In the genomic region with DNA sequence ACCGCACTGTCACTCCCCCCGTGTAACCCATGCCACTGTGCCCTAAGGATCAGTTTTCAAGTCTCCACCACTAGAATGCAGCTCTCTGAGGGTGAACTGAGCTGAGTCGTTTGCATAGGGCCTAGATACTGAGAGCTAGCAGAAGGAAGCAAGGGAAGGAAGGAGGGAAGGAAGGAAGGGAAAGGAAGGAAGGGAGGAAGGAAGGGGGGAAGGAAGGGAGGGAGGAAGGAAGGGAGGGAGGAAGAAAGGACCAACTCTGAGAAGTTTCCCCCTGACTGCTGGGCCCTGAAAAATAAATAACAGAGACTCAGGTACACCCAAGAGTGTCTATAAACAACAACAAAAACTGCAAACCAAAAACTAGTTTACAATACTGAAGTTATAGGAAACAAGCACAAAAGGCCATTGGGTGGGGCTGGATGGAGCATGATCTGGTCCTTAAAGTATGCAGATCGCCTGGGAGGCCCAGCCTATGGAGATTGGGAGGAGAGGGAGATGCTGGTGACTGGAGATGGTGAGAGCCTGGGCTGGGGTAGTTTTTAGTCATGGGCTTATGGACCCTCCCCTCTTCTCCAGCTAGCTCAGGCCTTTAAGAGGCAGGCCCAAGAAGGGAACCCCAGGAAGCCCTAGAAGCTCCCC, we compare ENCODE assay signal across 10 cellular contexts. TPM values are rescaled to one million over a fixed set of nuclear protein-coding genes. Genes with fewer than 3 reads are reported as not detected.
DNase-seq lines count a peak whose midpoint lies in the region; ATAC-seq and TF ChIP-seq lines count a peak whose summit lies in the region.
"Had no signal": no experiment of that assay in that cellular context is flagged by ENCODE, and none has a peak within 500 bp of the region (broad histone marks: within the 10 kb centered on the region; RNA-seq: fewer than 3 reads in every experiment).

No MANE protein-coding gene starts in this region.

- H4K91ac ChIP-seq in IMR-90 (ENCODE audit: insufficient read depth, low read depth, low read length), result peak overlapping the region; percentile 74; the same call in 1 of the 2 replicates

- H3K27ac ChIP-seq in IMR-90 (ENCODE audit: insufficient read depth, low read length), result no peak overlapping the region
- no peak overlapping the region for H3K27ac ChIP-seq in osteoblast (ENCODE audit: low read depth, low read length)

- no peak overlapping the region for H2BK5ac ChIP-seq in IMR-90 (ENCODE audit: low read depth, low read length, poor library complexity, severe bottlenecking)

- intact Hi-C loops in IMR-90 (cut with micrococcal nuclease), result no loop called here

- no peaks in the 10 kb centered on the region; the same call in 1 of the 2 replicates for H3K27me3 ChIP-seq in IMR-90 (ENCODE audit: control insufficient read depth, insufficient read depth, low read length)
- no peaks in the 10 kb centered on the region for H3K27me3 ChIP-seq in osteoblast (ENCODE audit: insufficient read depth, low read length)

- peak overlapping the region; percentile 70 to 82; a peak in 3 of 4 replicates for H4K8ac ChIP-seq in IMR-90 (ENCODE audit: low read depth in 2 of 2, low read length in 2 of 2)

- TF ChIP-seq RAD21 in IMR-90 (IDR thresholded peaks at IDR 0.05; ENCODE audit: low read length), result no peak

- H3K9me1 ChIP-seq in IMR-90 (ENCODE audit: insufficient read depth, low read length), result peaks cover 10% of the 10 kb centered on the region

- H3K4me3 ChIP-seq in IMR-90 (ENCODE audit: insufficient read depth, low read depth, low read length) (no peak overlapping the region), epithelial cell of esophagus (ENCODE audit: low read length) (no peak overlapping the region), osteoblast (ENCODE audit: insufficient read depth, low read length) (no peak overlapping the region)

- peak overlapping the region; percentile 70 for H3K4ac ChIP-seq in IMR-90 (ENCODE audit: low read depth, low read length)

- H4K20me1 ChIP-seq in IMR-90 (ENCODE audit: insufficient read depth, low read length) (no peaks in the 10 kb centered on the region), osteoblast (ENCODE audit: insufficient read depth, low read length) (no peaks in the 10 kb centered on the region)

- H4K5ac ChIP-seq in IMR-90 (ENCODE audit: low read depth, low read length), result peak overlapping the region; percentile 47

- no peak overlapping the region for H3K18ac ChIP-seq in IMR-90 (ENCODE audit: low read depth, low read length)

- in situ Hi-C loops in IMR-90 (cut with MboI; ENCODE audit: low sequenced_read_pairs), result loop anchor here (25.0 kb wide), 1 partner anchor 1546 kb away; the partner anchor contains the start of genes FHL3 and UTP11

- no peak overlapping the region for H3K23ac ChIP-seq in IMR-90 (ENCODE audit: low read depth, low read length)

- H2AK9ac ChIP-seq in IMR-90 (replicated peaks; ENCODE audit: low read depth, low read length, poor library complexity), result peak overlapping the region; percentile 57

- no peak for TF ChIP-seq CTCF in IMR-90 (conservative IDR thresholded peaks at IDR 0.05; ENCODE audit: low read depth, low read length)
- no peak for TF ChIP-seq CTCF in epithelial cell of esophagus (IDR thresholded peaks at IDR 0.05; ENCODE audit: insufficient read depth, low read depth, low read length, missing control alignments)
- no peak for TF ChIP-seq CTCF in osteoblast (IDR thresholded peaks at IDR 0.05; ENCODE audit: extremely low read depth, low read depth, low read length)

- ATAC-seq in IMR-90 (ENCODE audit: low read depth), result no peak
- ATAC-seq in GM18502 (IDR thresholded peaks at IDR 0.05; ENCODE audit: poor library complexity, unreplicated experiment), result no peak

- POLR2A ChIA-PET in IMR-90 (lab: Charles Lee; ENCODE audit: unreplicated experiment), result no interaction called here

- peaks cover 14% of the 10 kb centered on the region; the same call in 1 of the 2 replicates for H3K36me3 ChIP-seq in IMR-90 (ENCODE audit: control insufficient read depth, insufficient read depth, low read length)
- H3K36me3 ChIP-seq in osteoblast (ENCODE audit: insufficient read depth, low read length), result peaks cover 16% of the 10 kb centered on the region

- no peaks in the 10 kb centered on the region for H3K9me3 ChIP-seq in IMR-90 (ENCODE audit: control insufficient read depth, insufficient read depth, low read length)
- no peaks in the 10 kb centered on the region for H3K9me3 ChIP-seq in osteoblast (ENCODE audit: low read depth, low read length)

- peak overlapping the region; percentile 82 for H2AFZ ChIP-seq in IMR-90 (replicated peaks; ENCODE audit: low read length, poor library complexity)
- H2AFZ ChIP-seq in osteoblast (ENCODE audit: low read length), result peak overlapping the region; percentile 42

- H3K79me2 ChIP-seq in osteoblast (ENCODE audit: insufficient read depth, low read length), result peaks cover 14% of the 10 kb centered on the region

- H3K79me1 ChIP-seq in IMR-90 (ENCODE audit: low read depth in 1 of 2, low read length in 2 of 2), result peaks cover 13 to 21% of the 10 kb centered on the region in 2 experiments; a peak in 3 of 4 replicates

- H2AK5ac ChIP-seq in IMR-90 (ENCODE audit: low read depth, low read length), result peak overlapping the region; percentile 52; the same call in 1 of the 2 replicates

- dilution Hi-C loops in IMR-90 (cut with HindIII; ENCODE audit: low sequenced_read_pairs, unreplicated experiment), result no loop called here

- no peak overlapping the region for H3K9ac ChIP-seq in IMR-90 (ENCODE audit: low read depth, low read length)

- 0 out of 2 replicates have a peak overlapping the region, but pooled peaks have one; percentile 47 for H2BK20ac ChIP-seq in IMR-90 (ENCODE audit: low read depth, low read length)

- CTCF ChIA-PET in IMR-90 (lab: Yijun Ruan, JAX), result no interaction called here

- DNase-seq in EH (ENCODE audit: low read depth) (peak; percentile 50), IMR-90 (no peak), epithelial cell of esophagus (ENCODE audit: low read depth) (peak; percentile 67), osteoblast (ENCODE audit: insufficient read length, low spot score, missing footprints) (peak; percentile 82), foreskin melanocyte (no peak), glomerular visceral epithelial cell (ENCODE audit: extremely low spot score) (no peak)
- DNase-seq: aorta; DMS53; stimulated activated CD4-positive, alpha-beta T cell treated with anti-CD3 and anti-CD28 coated beads, Interleukin-15, amount 100 ng/mL, for 24 hours had no signal

- peak overlapping the region; percentile 39 for H2BK120ac ChIP-seq in IMR-90 (ENCODE audit: low read depth, low read length)

- WGBS in IMR-90 (ENCODE audit: extremely low coverage in 2 of 2, insufficient read length in 1 of 2), 2 experiments, result no CpG with 5 or more reads among the region's 4 CpGs

- BruUV-seq in IMR-90 (replicated peaks; lab: Mats Ljungman, UMichigan), result no TSS peak

- no peak overlapping the region for H3K4me2 ChIP-seq in IMR-90 (ENCODE audit: low read depth, low read length)
- H3K4me2 ChIP-seq in osteoblast (ENCODE audit: insufficient read depth, low read length), result no peak overlapping the region

- peak overlapping the region; percentile 79; the same call in 1 of the 3 replicates for H2BK15ac ChIP-seq in IMR-90 (ENCODE audit: low read depth, low read length)

- H3K14ac ChIP-seq in IMR-90 (replicated peaks; ENCODE audit: low read depth, low read length), result 0 out of 2 replicates have a peak overlapping the region, but pooled peaks have one; percentile 6

- peaks cover 6% of the 10 kb centered on the region for H3K4me1 ChIP-seq in IMR-90 (ENCODE audit: control insufficient read depth, insufficient read depth, low read length)
- peaks cover 13% of the 10 kb centered on the region for H3K4me1 ChIP-seq in osteoblast (ENCODE audit: insufficient read depth, low read length)

- no peak for TF ChIP-seq POLR2A in IMR-90 (IDR thresholded peaks at IDR 0.05; ENCODE audit: low read depth, low read length)

- no peak overlapping the region for H3K56ac ChIP-seq in IMR-90 (ENCODE audit: extremely low read depth, insufficient read depth, low read length)

TF ChIP-seq in IMR-90, 13 proteins besides CTCF, POLR2A, EP300 and RAD21 (continues in another document):
- TF ChIP-seq MAFK (IDR thresholded peaks at IDR 0.05; ENCODE audit: low read depth, low read length) (no peak), MXI1 (IDR thresholded peaks at IDR 0.05; ENCODE audit: borderline replicate concordance, low read depth, low read length) (no peak), CHD1 (IDR thresholded peaks at IDR 0.05; ENCODE audit: low read depth, low read length) (no peak), BHLHE40 (IDR thresholded peaks at IDR 0.05; ENCODE audit: low read depth, low read length) (no peak), ELK1 (IDR thresholded peaks at IDR 0.05; ENCODE audit: borderline replicate concordance, low read depth, low read length) (no peak)

RNA-seq across cellular contexts. Expression of gene MRPS15, which starts 1.7 kb away (rescaled TPM):
- 46.1 and 64.7 TPM in 2 replicates for total RNA-seq in IMR-90 (2012; rRNA removed)
- 66.0 and 77.9 TPM in 2 replicates for polyA plus RNA-seq in IMR-90 (2012; rRNA removed)
- 50.4 and 62.7 TPM in 2 replicates for polyA plus RNA-seq in IMR-90 (2012; cell fraction: cytosol; rRNA removed)
- polyA plus RNA-seq in IMR-90 (2012; cell fraction: nucleus; rRNA removed; ENCODE audit: low replicate concordance), result 17.4 and 42.5 TPM in 2 replicates
- 77.1 and 77.2 TPM in 2 replicates for total RNA-seq in osteoblast

RNA-seq across cellular contexts. Expression of gene OSCP1, which starts 15.6 kb away (rescaled TPM):
- total RNA-seq in IMR-90 (2012; rRNA removed) (9.4 and 11.8 TPM in 2 replicates), osteoblast (14.5 and 15.6 TPM in 2 replicates)
- 6.3 and 7.8 TPM in 2 replicates for polyA plus RNA-seq in IMR-90 (2012; rRNA removed)
- 5.9 and 6.6 TPM in 2 replicates for polyA plus RNA-seq in IMR-90 (2012; cell fraction: cytosol; rRNA removed)
- polyA plus RNA-seq in IMR-90 (2012; cell fraction: nucleus; rRNA removed; ENCODE audit: low replicate concordance), result 2.3 and 4.8 TPM in 2 replicates

RNA-seq across cellular contexts. Expression of gene CSF3R, which starts 16.9 kb away (rescaled TPM):
- total RNA-seq in IMR-90 (2012; rRNA removed), result not detected in 2 replicates
- polyA plus RNA-seq in IMR-90 (2012; rRNA removed), result not detected in 2 replicates
- polyA plus RNA-seq in IMR-90 (2012; cell fraction: cytosol; rRNA removed), result not detected in 2 replicates
- polyA plus RNA-seq in IMR-90 (2012; cell fraction: nucleus; rRNA removed; ENCODE audit: low replicate concordance), result not detected in 2 replicates
- total RNA-seq in osteoblast, result not detected in 2 replicates

Comparison
In these comparisons a context has a peak if more than half of its experiments do, and no peak if none do; other contexts are left out.
1. DNase-seq: peak in EH (single experiment), epithelial cell of esophagus (single experiment) and osteoblast (single experiment); none in IMR-90 (single experiment), foreskin melanocyte (single experiment) and glomerular visceral epithelial cell (single experiment).